In the genomic region with DNA sequence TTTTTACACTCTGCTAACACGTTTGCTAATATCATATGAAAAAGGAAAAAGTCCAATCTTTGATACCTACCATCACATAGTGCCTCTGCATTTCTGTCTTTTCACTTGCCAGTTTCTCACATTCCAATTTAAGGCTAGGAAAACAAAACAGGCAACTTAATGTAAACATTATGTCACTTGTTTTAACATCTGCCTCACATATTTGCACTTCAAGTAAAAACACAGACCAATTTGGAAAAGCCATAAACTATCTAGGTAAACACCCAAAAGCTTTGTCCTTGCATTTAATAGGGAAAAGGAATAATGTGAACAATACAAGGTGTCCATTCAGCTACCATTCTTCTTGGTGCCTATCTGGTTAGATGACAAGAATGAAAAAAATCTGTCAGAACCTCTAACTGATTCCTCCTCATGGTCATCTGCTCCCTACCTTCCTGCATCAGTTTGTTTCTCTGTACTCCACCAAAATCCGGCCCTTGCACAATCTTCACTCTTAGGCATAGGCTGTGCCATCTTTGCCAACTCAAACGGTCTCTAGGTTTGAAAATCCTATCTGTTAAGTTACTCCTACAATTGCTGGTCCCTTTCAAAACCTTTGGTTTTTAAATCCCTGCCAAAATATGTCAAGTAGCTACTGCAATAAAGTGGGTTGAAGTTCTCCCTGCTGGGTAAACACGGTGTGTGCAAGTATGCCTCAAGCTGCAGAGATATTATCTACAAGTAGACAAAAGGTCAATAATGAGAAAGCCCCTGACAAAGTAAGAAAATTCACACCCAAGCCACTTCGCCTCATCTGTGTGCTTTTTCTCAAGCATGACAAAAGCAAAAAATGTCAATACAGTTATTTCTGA, we compare ENCODE assay signal across 1 cellular context.
TF ChIP-seq lines count a peak whose summit lies in the region.

No MANE protein-coding gene starts in this region.

TF ChIP-seq in HepG2, 621 proteins besides CTCF, POLR2A, EP300 and RAD21 (continued from another document and continues in another):
- TF ChIP-seq, protein P1, sequence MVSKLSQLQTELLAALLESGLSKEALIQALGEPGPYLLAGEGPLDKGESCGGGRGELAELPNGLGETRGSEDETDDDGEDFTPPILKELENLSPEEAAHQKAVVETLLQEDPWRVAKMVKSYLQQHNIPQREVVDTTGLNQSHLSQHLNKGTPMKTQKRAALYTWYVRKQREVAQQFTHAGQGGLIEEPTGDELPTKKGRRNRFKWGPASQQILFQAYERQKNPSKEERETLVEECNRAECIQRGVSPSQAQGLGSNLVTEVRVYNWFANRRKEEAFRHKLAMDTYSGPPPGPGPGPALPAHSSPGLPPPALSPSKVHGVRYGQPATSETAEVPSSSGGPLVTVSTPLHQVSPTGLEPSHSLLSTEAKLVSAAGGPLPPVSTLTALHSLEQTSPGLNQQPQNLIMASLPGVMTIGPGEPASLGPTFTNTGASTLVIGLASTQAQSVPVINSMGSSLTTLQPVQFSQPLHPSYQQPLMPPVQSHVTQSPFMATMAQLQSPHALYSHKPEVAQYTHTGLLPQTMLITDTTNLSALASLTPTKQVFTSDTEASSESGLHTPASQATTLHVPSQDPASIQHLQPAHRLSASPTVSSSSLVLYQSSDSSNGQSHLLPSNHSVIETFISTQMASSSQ (IDR thresholded peaks at IDR 0.05; ENCODE audit: low read depth) = no peak
- TF ChIP-seq, protein P1 (CRISPR knock-in tag; IDR thresholded peaks at IDR 0.05; ENCODE audit: borderline replicate concordance) = no peak
- no peak for TF ChIP-seq ZNF33B (CRISPR knock-in tag; IDR thresholded peaks at IDR 0.05)
- TF ChIP-seq, protein P2, sequence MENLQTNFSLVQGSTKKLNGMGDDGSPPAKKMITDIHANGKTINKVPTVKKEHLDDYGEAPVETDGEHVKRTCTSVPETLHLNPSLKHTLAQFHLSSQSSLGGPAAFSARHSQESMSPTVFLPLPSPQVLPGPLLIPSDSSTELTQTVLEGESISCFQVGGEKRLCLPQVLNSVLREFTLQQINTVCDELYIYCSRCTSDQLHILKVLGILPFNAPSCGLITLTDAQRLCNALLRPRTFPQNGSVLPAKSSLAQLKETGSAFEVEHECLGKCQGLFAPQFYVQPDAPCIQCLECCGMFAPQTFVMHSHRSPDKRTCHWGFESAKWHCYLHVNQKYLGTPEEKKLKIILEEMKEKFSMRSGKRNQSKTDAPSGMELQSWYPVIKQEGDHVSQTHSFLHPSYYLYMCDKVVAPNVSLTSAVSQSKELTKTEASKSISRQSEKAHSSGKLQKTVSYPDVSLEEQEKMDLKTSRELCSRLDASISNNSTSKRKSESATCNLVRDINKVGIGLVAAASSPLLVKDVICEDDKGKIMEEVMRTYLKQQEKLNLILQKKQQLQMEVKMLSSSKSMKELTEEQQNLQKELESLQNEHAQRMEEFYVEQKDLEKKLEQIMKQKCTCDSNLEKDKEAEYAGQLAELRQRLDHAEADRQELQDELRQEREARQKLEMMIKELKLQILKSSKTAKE (CRISPR knock-in tag; IDR thresholded peaks at IDR 0.05; ENCODE audit: borderline replicate concordance) = no peak
- no peak for TF ChIP-seq MBD4 (IDR thresholded peaks at IDR 0.05; ENCODE audit: borderline replicate concordance, low read length)
- TF ChIP-seq KAT8 (CRISPR knock-in tag; IDR thresholded peaks at IDR 0.05) = no peak
- TF ChIP-seq TCF7 (IDR thresholded peaks at IDR 0.05; ENCODE audit: low read depth) = no peak
- no peak for TF ChIP-seq ZSCAN22 (CRISPR knock-in tag; IDR thresholded peaks at IDR 0.05)
- TF ChIP-seq FOXA1 (IDR thresholded peaks at IDR 0.05) = no peak
- TF ChIP-seq FOXA1 (CRISPR knock-in tag; IDR thresholded peaks at IDR 0.05) = peak; percentile 72
- TF ChIP-seq RBAK (CRISPR knock-in tag; IDR thresholded peaks at IDR 0.05) = no peak
- TF ChIP-seq HNRNPH1 (optimal IDR thresholded peaks at IDR 0.05; ENCODE audit: low read depth, low read length) = no peak
- no peak for TF ChIP-seq ZKSCAN5 (CRISPR knock-in tag; IDR thresholded peaks at IDR 0.05)
- TF ChIP-seq NR2F6 (IDR thresholded peaks at IDR 0.05) = no peak
- no peak for TF ChIP-seq NR2F6 (CRISPR knock-in tag; IDR thresholded peaks at IDR 0.05)
- TF ChIP-seq KLF13 (CRISPR knock-in tag; IDR thresholded peaks at IDR 0.05) = no peak
- no peak for TF ChIP-seq ZNF75D (CRISPR knock-in tag; IDR thresholded peaks at IDR 0.05; ENCODE audit: borderline replicate concordance)
- TF ChIP-seq ONECUT2 (CRISPR knock-in tag; IDR thresholded peaks at IDR 0.05) = peak; percentile 15; the same call in 1 of the 2 replicates
- TF ChIP-seq, protein P3, sequence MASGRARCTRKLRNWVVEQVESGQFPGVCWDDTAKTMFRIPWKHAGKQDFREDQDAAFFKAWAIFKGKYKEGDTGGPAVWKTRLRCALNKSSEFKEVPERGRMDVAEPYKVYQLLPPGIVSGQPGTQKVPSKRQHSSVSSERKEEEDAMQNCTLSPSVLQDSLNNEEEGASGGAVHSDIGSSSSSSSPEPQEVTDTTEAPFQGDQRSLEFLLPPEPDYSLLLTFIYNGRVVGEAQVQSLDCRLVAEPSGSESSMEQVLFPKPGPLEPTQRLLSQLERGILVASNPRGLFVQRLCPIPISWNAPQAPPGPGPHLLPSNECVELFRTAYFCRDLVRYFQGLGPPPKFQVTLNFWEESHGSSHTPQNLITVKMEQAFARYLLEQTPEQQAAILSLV (CRISPR knock-in tag; IDR thresholded peaks at IDR 0.05; ENCODE audit: borderline replicate concordance) = no peak
- no peak for TF ChIP-seq MTF1 (CRISPR knock-in tag; IDR thresholded peaks at IDR 0.05)
- no peak for TF ChIP-seq SMAD1 (CRISPR knock-in tag; IDR thresholded peaks at IDR 0.05; ENCODE audit: borderline replicate concordance, low read depth)
- no peak for TF ChIP-seq ZNF326 (CRISPR knock-in tag; IDR thresholded peaks at IDR 0.05; ENCODE audit: borderline replicate concordance)
- no peak for TF ChIP-seq ZBTB7B (CRISPR knock-in tag; IDR thresholded peaks at IDR 0.05)
- TF ChIP-seq, protein P4, sequence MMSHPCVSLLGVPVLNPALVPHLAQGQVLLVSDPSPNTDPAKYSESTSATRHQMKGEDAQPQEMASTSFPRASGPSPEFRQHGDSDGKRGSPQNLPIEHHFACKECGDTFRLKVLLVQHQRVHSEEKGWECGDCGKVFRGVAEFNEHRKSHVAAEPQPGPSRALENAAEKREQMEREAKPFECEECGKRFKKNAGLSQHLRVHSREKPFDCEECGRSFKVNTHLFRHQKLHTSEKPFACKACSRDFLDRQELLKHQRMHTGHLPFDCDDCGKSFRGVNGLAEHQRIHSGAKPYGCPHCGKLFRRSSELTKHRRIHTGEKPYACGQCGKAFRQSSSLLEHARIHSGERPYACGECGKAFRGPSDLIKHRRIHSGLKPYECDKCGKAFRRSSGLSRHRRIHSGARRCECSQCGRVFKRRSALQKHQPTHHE (CRISPR knock-in tag; IDR thresholded peaks at IDR 0.05; ENCODE audit: borderline replicate concordance) = no peak
- no peak for TF ChIP-seq ZNF83 (CRISPR knock-in tag; IDR thresholded peaks at IDR 0.05; ENCODE audit: borderline replicate concordance)
- TF ChIP-seq REPIN1 (CRISPR knock-in tag; IDR thresholded peaks at IDR 0.05; ENCODE audit: borderline replicate concordance, low read depth) = no peak
- no peak for TF ChIP-seq DMAP1 (CRISPR knock-in tag; IDR thresholded peaks at IDR 0.05)
- TF ChIP-seq RARA (CRISPR knock-in tag; IDR thresholded peaks at IDR 0.05) = peak; percentile 60
- TF ChIP-seq ZSCAN31 (CRISPR knock-in tag; IDR thresholded peaks at IDR 0.05; ENCODE audit: low read depth) = no peak
- TF ChIP-seq, protein P5, sequence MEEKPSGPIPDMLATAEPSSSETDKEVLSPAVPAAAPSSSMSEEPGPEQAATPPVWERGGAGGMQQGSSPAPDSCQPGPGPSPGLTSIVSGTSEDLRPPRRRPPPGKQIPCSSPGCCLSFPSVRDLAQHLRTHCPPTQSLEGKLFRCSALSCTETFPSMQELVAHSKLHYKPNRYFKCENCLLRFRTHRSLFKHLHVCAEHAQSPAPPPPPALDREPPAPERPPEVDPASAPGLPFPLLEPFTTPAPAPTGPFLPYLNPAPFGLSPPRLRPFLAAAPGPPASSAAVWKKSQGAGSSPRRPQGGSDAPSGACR (CRISPR knock-in tag; IDR thresholded peaks at IDR 0.05) = no peak
- no peak for TF ChIP-seq ZFP82 (CRISPR knock-in tag; IDR thresholded peaks at IDR 0.05; ENCODE audit: borderline replicate concordance)
- no peak for TF ChIP-seq ZNF256 (CRISPR knock-in tag; conservative IDR thresholded peaks at IDR 0.05)
- no peak for TF ChIP-seq KDM3A (CRISPR knock-in tag; IDR thresholded peaks at IDR 0.05; ENCODE audit: low read depth)
- no peak for TF ChIP-seq PITX1 (CRISPR knock-in tag; IDR thresholded peaks at IDR 0.05)
- TF ChIP-seq RXRB (CRISPR knock-in tag; IDR thresholded peaks at IDR 0.05; ENCODE audit: borderline replicate concordance) = no peak
- no peak for TF ChIP-seq TOPORS (CRISPR knock-in tag; IDR thresholded peaks at IDR 0.05)
- TF ChIP-seq THAP11 (CRISPR knock-in tag; IDR thresholded peaks at IDR 0.05) = no peak
- no peak for TF ChIP-seq CEBPB (IDR thresholded peaks at IDR 0.05; ENCODE audit: borderline replicate concordance, low read depth, low read length)
- TF ChIP-seq NFKB2 (CRISPR knock-in tag; IDR thresholded peaks at IDR 0.05; ENCODE audit: borderline replicate concordance) = no peak
- TF ChIP-seq ZBTB7A (CRISPR knock-in tag; IDR thresholded peaks at IDR 0.05) = no peak
- no peak for TF ChIP-seq ZNF484 (CRISPR knock-in tag; IDR thresholded peaks at IDR 0.05; ENCODE audit: borderline replicate concordance, low read depth)
- no peak for TF ChIP-seq RBM39 (IDR thresholded peaks at IDR 0.05; ENCODE audit: low read depth, low read length, poor library complexity, severe bottlenecking)
- TF ChIP-seq HNF4A (CRISPR knock-in tag; IDR thresholded peaks at IDR 0.05) = peak; percentile 10; the same call in 1 of the 2 replicates
- TF ChIP-seq MATR3 (CRISPR knock-in tag; IDR thresholded peaks at IDR 0.05) = no peak
- TF ChIP-seq, protein P6, sequence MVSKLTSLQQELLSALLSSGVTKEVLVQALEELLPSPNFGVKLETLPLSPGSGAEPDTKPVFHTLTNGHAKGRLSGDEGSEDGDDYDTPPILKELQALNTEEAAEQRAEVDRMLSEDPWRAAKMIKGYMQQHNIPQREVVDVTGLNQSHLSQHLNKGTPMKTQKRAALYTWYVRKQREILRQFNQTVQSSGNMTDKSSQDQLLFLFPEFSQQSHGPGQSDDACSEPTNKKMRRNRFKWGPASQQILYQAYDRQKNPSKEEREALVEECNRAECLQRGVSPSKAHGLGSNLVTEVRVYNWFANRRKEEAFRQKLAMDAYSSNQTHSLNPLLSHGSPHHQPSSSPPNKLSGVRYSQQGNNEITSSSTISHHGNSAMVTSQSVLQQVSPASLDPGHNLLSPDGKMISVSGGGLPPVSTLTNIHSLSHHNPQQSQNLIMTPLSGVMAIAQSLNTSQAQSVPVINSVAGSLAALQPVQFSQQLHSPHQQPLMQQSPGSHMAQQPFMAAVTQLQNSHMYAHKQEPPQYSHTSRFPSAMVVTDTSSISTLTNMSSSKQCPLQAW (CRISPR knock-in tag; IDR thresholded peaks at IDR 0.05) = no peak
- TF ChIP-seq, protein P7, sequence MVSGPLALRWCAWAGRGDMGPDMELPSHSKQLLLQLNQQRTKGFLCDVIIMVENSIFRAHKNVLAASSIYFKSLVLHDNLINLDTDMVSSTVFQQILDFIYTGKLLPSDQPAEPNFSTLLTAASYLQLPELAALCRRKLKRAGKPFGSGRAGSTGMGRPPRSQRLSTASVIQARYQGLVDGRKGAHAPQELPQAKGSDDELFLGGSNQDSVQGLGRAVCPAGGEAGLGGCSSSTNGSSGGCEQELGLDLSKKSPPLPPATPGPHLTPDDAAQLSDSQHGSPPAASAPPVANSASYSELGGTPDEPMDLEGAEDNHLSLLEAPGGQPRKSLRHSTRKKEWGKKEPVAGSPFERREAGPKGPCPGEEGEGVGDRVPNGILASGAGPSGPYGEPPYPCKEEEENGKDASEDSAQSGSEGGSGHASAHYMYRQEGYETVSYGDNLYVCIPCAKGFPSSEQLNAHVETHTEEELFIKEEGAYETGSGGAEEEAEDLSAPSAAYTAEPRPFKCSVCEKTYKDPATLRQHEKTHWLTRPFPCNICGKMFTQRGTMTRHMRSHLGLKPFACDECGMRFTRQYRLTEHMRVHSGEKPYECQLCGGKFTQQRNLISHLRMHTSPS (CRISPR knock-in tag; IDR thresholded peaks at IDR 0.05; ENCODE audit: low read depth) = no peak
- TF ChIP-seq ZNF160 (CRISPR knock-in tag; IDR thresholded peaks at IDR 0.05) = no peak
- TF ChIP-seq, protein P8, sequence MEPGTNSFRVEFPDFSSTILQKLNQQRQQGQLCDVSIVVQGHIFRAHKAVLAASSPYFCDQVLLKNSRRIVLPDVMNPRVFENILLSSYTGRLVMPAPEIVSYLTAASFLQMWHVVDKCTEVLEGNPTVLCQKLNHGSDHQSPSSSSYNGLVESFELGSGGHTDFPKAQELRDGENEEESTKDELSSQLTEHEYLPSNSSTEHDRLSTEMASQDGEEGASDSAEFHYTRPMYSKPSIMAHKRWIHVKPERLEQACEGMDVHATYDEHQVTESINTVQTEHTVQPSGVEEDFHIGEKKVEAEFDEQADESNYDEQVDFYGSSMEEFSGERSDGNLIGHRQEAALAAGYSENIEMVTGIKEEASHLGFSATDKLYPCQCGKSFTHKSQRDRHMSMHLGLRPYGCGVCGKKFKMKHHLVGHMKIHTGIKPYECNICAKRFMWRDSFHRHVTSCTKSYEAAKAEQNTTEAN (CRISPR knock-in tag; conservative IDR thresholded peaks at IDR 0.05) = no peak
- no peak for TF ChIP-seq SP1 (IDR thresholded peaks at IDR 0.05)
- TF ChIP-seq SP1 (CRISPR knock-in tag; IDR thresholded peaks at IDR 0.05) = no peak
- no peak for TF ChIP-seq SP4 (CRISPR knock-in tag; IDR thresholded peaks at IDR 0.05)
- no peak for TF ChIP-seq ZNF468 (CRISPR knock-in tag; IDR thresholded peaks at IDR 0.05)
- TF ChIP-seq GFI1 (CRISPR knock-in tag; IDR thresholded peaks at IDR 0.05; ENCODE audit: borderline replicate concordance) = no peak
- TF ChIP-seq, protein P9, sequence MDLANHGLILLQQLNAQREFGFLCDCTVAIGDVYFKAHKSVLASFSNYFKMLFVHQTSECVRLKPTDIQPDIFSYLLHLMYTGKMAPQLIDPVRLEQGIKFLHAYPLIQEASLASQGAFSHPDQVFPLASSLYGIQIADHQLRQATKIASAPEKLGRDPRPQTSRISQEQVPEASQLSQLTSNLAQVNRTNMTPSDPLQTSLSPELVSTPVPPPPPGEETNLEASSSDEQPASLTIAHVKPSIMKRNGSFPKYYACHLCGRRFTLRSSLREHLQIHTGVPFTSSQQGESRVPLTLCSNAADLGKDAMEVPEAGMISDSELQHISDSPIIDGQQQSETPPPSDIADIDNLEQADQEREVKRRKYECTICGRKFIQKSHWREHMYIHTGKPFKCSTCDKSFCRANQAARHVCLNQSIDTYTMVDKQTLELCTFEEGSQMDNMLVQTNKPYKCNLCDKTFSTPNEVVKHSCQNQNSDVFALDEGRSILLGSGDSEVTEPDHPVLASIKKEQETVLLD (CRISPR knock-in tag; IDR thresholded peaks at IDR 0.05; ENCODE audit: low read depth) = no peak
